In the genomic region with DNA sequence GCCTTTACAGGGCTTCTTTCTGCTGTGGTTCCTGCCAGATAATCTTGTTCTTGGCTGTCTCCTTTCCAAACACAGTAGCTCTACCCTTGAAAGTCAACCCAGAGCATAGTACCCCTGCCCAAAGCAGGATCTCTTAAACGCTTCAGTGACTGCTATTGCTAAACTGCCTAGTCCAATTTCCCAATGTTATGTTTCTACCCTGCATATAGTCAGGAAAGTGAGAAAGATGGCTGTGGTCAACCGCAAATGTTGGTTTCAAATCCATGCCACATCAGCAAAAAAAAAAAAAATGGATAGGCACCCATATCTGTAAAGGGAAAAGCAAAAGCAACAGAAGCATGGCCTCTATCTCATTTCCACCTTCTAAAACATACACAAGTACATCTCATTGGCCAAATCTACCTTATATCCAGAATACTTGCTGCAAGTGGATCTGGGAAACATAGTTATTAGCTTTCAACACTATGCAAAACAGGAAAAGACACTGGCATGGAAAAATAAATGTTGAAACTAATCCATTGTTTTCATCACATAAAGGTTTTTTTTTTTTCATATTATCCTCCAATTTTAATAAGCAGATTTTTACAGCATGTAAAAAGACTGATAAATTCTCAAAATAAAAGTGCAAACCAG, we compare ENCODE assay signal across 1 cellular context.
TF ChIP-seq lines count a peak whose summit lies in the region.

No MANE protein-coding gene starts in this region.

TF ChIP-seq in SK-N-SH, 30 proteins besides CTCF, POLR2A, EP300 and RAD21 (continued from another document):
- TF ChIP-seq, protein P1, sequence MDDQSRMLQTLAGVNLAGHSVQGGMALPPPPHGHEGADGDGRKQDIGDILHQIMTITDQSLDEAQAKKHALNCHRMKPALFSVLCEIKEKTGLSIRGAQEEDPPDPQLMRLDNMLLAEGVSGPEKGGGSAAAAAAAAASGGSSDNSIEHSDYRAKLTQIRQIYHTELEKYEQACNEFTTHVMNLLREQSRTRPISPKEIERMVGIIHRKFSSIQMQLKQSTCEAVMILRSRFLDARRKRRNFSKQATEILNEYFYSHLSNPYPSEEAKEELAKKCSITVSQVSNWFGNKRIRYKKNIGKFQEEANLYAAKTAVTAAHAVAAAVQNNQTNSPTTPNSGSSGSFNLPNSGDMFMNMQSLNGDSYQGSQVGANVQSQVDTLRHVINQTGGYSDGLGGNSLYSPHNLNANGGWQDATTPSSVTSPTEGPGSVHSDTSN (IDR thresholded peaks at IDR 0.05): no peak
- TF ChIP-seq, protein P2, sequence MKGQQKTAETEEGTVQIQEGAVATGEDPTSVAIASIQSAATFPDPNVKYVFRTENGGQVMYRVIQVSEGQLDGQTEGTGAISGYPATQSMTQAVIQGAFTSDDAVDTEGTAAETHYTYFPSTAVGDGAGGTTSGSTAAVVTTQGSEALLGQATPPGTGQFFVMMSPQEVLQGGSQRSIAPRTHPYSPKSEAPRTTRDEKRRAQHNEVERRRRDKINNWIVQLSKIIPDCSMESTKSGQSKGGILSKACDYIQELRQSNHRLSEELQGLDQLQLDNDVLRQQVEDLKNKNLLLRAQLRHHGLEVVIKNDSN (IDR thresholded peaks at IDR 0.05; ENCODE audit: borderline replicate concordance, low read depth): no peak
- no peak for TF ChIP-seq MEF2A (IDR thresholded peaks at IDR 0.05; ENCODE audit: borderline replicate concordance, low read depth)
- TF ChIP-seq, protein P3, sequence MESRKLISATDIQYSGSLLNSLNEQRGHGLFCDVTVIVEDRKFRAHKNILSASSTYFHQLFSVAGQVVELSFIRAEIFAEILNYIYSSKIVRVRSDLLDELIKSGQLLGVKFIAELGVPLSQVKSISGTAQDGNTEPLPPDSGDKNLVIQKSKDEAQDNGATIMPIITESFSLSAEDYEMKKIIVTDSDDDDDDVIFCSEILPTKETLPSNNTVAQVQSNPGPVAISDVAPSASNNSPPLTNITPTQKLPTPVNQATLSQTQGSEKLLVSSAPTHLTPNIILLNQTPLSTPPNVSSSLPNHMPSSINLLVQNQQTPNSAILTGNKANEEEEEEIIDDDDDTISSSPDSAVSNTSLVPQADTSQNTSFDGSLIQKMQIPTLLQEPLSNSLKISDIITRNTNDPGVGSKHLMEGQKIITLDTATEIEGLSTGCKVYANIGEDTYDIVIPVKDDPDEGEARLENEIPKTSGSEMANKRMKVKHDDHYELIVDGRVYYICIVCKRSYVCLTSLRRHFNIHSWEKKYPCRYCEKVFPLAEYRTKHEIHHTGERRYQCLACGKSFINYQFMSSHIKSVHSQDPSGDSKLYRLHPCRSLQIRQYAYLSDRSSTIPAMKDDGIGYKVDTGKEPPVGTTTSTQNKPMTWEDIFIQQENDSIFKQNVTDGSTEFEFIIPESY (IDR thresholded peaks at IDR 0.05; ENCODE audit: borderline replicate concordance, low read depth): no peak
- no peak for TF ChIP-seq RCOR1 (IDR thresholded peaks at IDR 0.05; ENCODE audit: low read length)
- TF ChIP-seq, protein P4, sequence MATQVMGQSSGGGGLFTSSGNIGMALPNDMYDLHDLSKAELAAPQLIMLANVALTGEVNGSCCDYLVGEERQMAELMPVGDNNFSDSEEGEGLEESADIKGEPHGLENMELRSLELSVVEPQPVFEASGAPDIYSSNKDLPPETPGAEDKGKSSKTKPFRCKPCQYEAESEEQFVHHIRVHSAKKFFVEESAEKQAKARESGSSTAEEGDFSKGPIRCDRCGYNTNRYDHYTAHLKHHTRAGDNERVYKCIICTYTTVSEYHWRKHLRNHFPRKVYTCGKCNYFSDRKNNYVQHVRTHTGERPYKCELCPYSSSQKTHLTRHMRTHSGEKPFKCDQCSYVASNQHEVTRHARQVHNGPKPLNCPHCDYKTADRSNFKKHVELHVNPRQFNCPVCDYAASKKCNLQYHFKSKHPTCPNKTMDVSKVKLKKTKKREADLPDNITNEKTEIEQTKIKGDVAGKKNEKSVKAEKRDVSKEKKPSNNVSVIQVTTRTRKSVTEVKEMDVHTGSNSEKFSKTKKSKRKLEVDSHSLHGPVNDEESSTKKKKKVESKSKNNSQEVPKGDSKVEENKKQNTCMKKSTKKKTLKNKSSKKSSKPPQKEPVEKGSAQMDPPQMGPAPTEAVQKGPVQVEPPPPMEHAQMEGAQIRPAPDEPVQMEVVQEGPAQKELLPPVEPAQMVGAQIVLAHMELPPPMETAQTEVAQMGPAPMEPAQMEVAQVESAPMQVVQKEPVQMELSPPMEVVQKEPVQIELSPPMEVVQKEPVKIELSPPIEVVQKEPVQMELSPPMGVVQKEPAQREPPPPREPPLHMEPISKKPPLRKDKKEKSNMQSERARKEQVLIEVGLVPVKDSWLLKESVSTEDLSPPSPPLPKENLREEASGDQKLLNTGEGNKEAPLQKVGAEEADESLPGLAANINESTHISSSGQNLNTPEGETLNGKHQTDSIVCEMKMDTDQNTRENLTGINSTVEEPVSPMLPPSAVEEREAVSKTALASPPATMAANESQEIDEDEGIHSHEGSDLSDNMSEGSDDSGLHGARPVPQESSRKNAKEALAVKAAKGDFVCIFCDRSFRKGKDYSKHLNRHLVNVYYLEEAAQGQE (IDR thresholded peaks at IDR 0.05; ENCODE audit: low read depth, low read length): no peak
